Comparison of ENCODE assay signal across 25 cellular contexts in genomic region chr1:223189525-223189902, GRCh38. TPM values are rescaled to one million over a fixed set of nuclear protein-coding genes. Genes with fewer than 3 reads are reported as not detected.
DNase-seq lines count a peak whose midpoint lies in the region; ATAC-seq and TF ChIP-seq lines count a peak whose summit lies in the region.
"Had no signal": no experiment of that assay in that cellular context is flagged by ENCODE, and none has a peak within 500 bp of the region (broad histone marks: within the 10 kb centered on the region; RNA-seq: fewer than 3 reads in every experiment).

No MANE protein-coding gene starts in this region.

- no peak overlapping the region for H3K4me3 Mint-ChIP-seq in stimulated activated naive CD8-positive, alpha-beta T cell treated with anti-CD3 and anti-CD28 coated beads, Interleukin-15, Interleukin-2, amounts not matched to agents 100 ng/mL and 50 ng/mL, for 24 hours
- H3K4me3 Mint-ChIP-seq in T-cell = peak overlapping the region in 1 of 3 donors; percentile 65
- H3K4me3 Mint-ChIP-seq in activated T-helper 2 cell treated with anti-CD3 and anti-CD28 coated beads, Interferon-gamma antibody, Interleukin-2, Interleukin-4, amounts not matched to agents 10 μg/mL and 5 μg/mL and 100 μg/mL, durations not matched to agents 14 hours and 24 hours and 36 hours (ENCODE audit: low read depth) = no peak overlapping the region
- H3K4me3 Mint-ChIP-seq: activated naive CD8-positive, alpha-beta T cell treated with anti-CD3 and anti-CD28 coated beads, Interleukin-2, amount 10 ng/mL, durations not matched to agents 7 days and 5 days; dendritic cell treated with granulocyte-macrophage colony-stimulating factor and Interleukin-4, amounts not matched to agents 40 ng/mL and 50 ng/mL, for 4 days; mesothelial cell of epicardium; naive B cell; stimulated activated naive B cell treated with anti-CD40 and anti-IgM and Interleukin-4, amounts not matched to agents 10 μg/mL and 1 μg/mL and 100 μg/mL, for 72 hours had no signal

- POLR2A ChIA-PET in T-cell (lab: Charles Lee) = interaction anchor here in 1 of 2 donors (0.8 kb wide), 1 partner anchor 860 kb away, joined by 5 read pairs; no protein-coding TSS in a partner anchor

- H3K4me1 ChIP-seq in upper lobe of right lung = no peaks in the 10 kb centered on the region

- no peaks in the 10 kb centered on the region for H3K36me3 Mint-ChIP-seq in stimulated activated naive CD8-positive, alpha-beta T cell treated with anti-CD3 and anti-CD28 coated beads, Interleukin-15, Interleukin-2, amounts not matched to agents 100 ng/mL and 50 ng/mL, for 24 hours (ENCODE audit: low read depth)
- H3K36me3 Mint-ChIP-seq in T-cell = no peaks in the 10 kb centered on the region
- H3K36me3 Mint-ChIP-seq in activated T-helper 2 cell treated with anti-CD3 and anti-CD28 coated beads, Interferon-gamma antibody, Interleukin-2, Interleukin-4, amounts not matched to agents 10 μg/mL and 5 μg/mL and 100 μg/mL, durations not matched to agents 14 hours and 24 hours and 36 hours (ENCODE audit: low read depth) = no peaks in the 10 kb centered on the region
- H3K36me3 Mint-ChIP-seq: activated naive CD8-positive, alpha-beta T cell treated with anti-CD3 and anti-CD28 coated beads, Interleukin-2, amount 10 ng/mL, durations not matched to agents 7 days and 5 days; mesothelial cell of epicardium; naive B cell; stimulated activated naive B cell treated with anti-CD40 and anti-IgM and Interleukin-4, amounts not matched to agents 10 μg/mL and 1 μg/mL and 100 μg/mL, for 72 hours had no signal

- peaks cover 9% of the 10 kb centered on the region for H3K27me3 Mint-ChIP-seq in stimulated activated naive CD8-positive, alpha-beta T cell treated with anti-CD3 and anti-CD28 coated beads, Interleukin-15, Interleukin-2, amounts not matched to agents 100 ng/mL and 50 ng/mL, for 24 hours
- no peaks in the 10 kb centered on the region for H3K27me3 Mint-ChIP-seq in T-cell
- peaks cover 34% of the 10 kb centered on the region for H3K27me3 Mint-ChIP-seq in activated T-helper 2 cell treated with anti-CD3 and anti-CD28 coated beads, Interferon-gamma antibody, Interleukin-2, Interleukin-4, amounts not matched to agents 10 μg/mL and 5 μg/mL and 100 μg/mL, durations not matched to agents 14 hours and 24 hours and 36 hours (ENCODE audit: low read depth)

- CTCF ChIA-PET in T-cell (lab: Charles Lee) = no interaction called here

- no peaks in the 10 kb centered on the region for H3K9me3 ChIP-seq in upper lobe of right lung
- H3K9me3 ChIP-seq: BLaER1, heart right ventricle, SK-N-SH had no signal

- no peaks in the 10 kb centered on the region for H3K9me3 Mint-ChIP-seq in stimulated activated naive CD8-positive, alpha-beta T cell treated with anti-CD3 and anti-CD28 coated beads, Interleukin-15, Interleukin-2, amounts not matched to agents 100 ng/mL and 50 ng/mL, for 24 hours
- H3K9me3 Mint-ChIP-seq in T-cell = peaks cover 0 to 8% (median 0%) of the 10 kb centered on the region in 3 donors
- no peaks in the 10 kb centered on the region for H3K9me3 Mint-ChIP-seq in activated T-helper 2 cell treated with anti-CD3 and anti-CD28 coated beads, Interferon-gamma antibody, Interleukin-2, Interleukin-4, amounts not matched to agents 10 μg/mL and 5 μg/mL and 100 μg/mL, durations not matched to agents 14 hours and 24 hours and 36 hours
- H3K9me3 Mint-ChIP-seq: dendritic cell treated with granulocyte-macrophage colony-stimulating factor and Interleukin-4, amounts not matched to agents 40 ng/mL and 50 ng/mL, for 4 days; mesothelial cell of epicardium had no signal

- intact Hi-C loops in upper lobe of right lung (cut with DNase I) = no loop called here
- intact Hi-C loops in activated T-helper 2 cell treated with anti-CD3 and anti-CD28 coated beads, Interferon-gamma antibody, Interleukin-2, Interleukin-4, amounts not matched to agents 10 μg/mL and 5 μg/mL and 100 μg/mL, durations not matched to agents 14 hours and 24 hours and 36 hours (cut with micrococcal nuclease) = no loop called here

- no peak overlapping the region for H3K4me3 ChIP-seq in upper lobe of right lung
- H3K4me3 ChIP-seq: BLaER1, GM12878, heart right ventricle had no signal

- DNase-seq in stimulated activated naive CD8-positive, alpha-beta T cell treated with anti-CD3 and anti-CD28 coated beads, Interleukin-15, Interleukin-2, amounts not matched to agents 100 U/mL and 50 U/mL, for 24 hours = no peak
- DNase-seq in T-cell (no peak), upper lobe of right lung (no peak)
- DNase-seq in activated T-helper 2 cell treated with anti-CD3 and anti-CD28 coated beads, Interferon-gamma antibody, Interleukin-2, Interleukin-4, amounts not matched to agents 10 μg/mL and 5 μg/mL and 100 μg/mL, durations not matched to agents 14 hours and 24 hours and 36 hours (ENCODE audit: low spot score) = no peak
- DNase-seq: caudate nucleus, COR-L47, heart right ventricle, naive B cell, NCI-H1092 treated with DMSO at 0.1 percent for 48 hours, NCI-H187, NCI-H82, RPMI8226, SK-N-SH had no signal

- TF ChIP-seq CTCF in upper lobe of right lung (IDR thresholded peaks at IDR 0.05) = no peak

- no peak for ATAC-seq in stimulated activated naive CD8-positive, alpha-beta T cell treated with anti-CD3 and anti-CD28 coated beads, Interleukin-15, Interleukin-2, amounts not matched to agents 100 U/mL and 50 U/mL, for 24 hours
- ATAC-seq in T-cell (replicated peaks in 1 of 4) (peak in 1 of 4 experiments; percentile 3), esophagus mucosa (peak; percentile 32), upper lobe of right lung (peak; percentile 27), GM18498 (IDR thresholded peaks at IDR 0.05; ENCODE audit: unreplicated experiment) (no peak), HG03175 (IDR thresholded peaks at IDR 0.05; ENCODE audit: unreplicated experiment) (no peak)
- ATAC-seq: heart right ventricle had no signal

- H3K27ac Mint-ChIP-seq in stimulated activated naive CD8-positive, alpha-beta T cell treated with anti-CD3 and anti-CD28 coated beads, Interleukin-15, Interleukin-2, amounts not matched to agents 100 ng/mL and 50 ng/mL, for 24 hours = peak overlapping the region; percentile 96
- peak overlapping the region; percentile 82 to 87 for H3K27ac Mint-ChIP-seq in T-cell
- H3K27ac Mint-ChIP-seq in activated T-helper 2 cell treated with anti-CD3 and anti-CD28 coated beads, Interferon-gamma antibody, Interleukin-2, Interleukin-4, amounts not matched to agents 10 μg/mL and 5 μg/mL and 100 μg/mL, durations not matched to agents 14 hours and 24 hours and 36 hours = no peak overlapping the region
- H3K27ac Mint-ChIP-seq: dendritic cell treated with granulocyte-macrophage colony-stimulating factor and Interleukin-4, amounts not matched to agents 40 ng/mL and 50 ng/mL, for 4 days; mesothelial cell of epicardium; naive B cell had no signal

- no peak overlapping the region for H3K27ac ChIP-seq in upper lobe of right lung
- H3K27ac ChIP-seq: BLaER1, heart right ventricle had no signal

- H3K27me3 ChIP-seq in upper lobe of right lung = no peaks in the 10 kb centered on the region
- H3K27me3 ChIP-seq: BLaER1, heart right ventricle had no signal

- peaks cover 56% of the 10 kb centered on the region for H3K4me1 Mint-ChIP-seq in stimulated activated naive CD8-positive, alpha-beta T cell treated with anti-CD3 and anti-CD28 coated beads, Interleukin-15, Interleukin-2, amounts not matched to agents 100 ng/mL and 50 ng/mL, for 24 hours (ENCODE audit: low read depth)
- H3K4me1 Mint-ChIP-seq in T-cell = peaks cover 34 to 62% (median 56%) of the 10 kb centered on the region in 3 donors
- peaks cover 25% of the 10 kb centered on the region for H3K4me1 Mint-ChIP-seq in activated T-helper 2 cell treated with anti-CD3 and anti-CD28 coated beads, Interferon-gamma antibody, Interleukin-2, Interleukin-4, amounts not matched to agents 10 μg/mL and 5 μg/mL and 100 μg/mL, durations not matched to agents 14 hours and 24 hours and 36 hours (ENCODE audit: low read depth)
- H3K4me1 Mint-ChIP-seq: mesothelial cell of epicardium, naive B cell had no signal

- H3K36me3 ChIP-seq in upper lobe of right lung = no peaks in the 10 kb centered on the region
- H3K36me3 ChIP-seq: BLaER1, heart right ventricle had no signal

RNA-seq across cellular contexts. Expression of gene TLR5, which starts 46.5 kb away (rescaled TPM):
- total RNA-seq in T-cell (1 to 10 TPM; 2.5 to 8.1 (median 3.8) TPM), esophagus mucosa (11.1 TPM), upper lobe of right lung (22.3 TPM)
- total RNA-seq in activated T-helper 2 cell treated with anti-CD3 and anti-CD28 coated beads, Interferon-gamma antibody, Interleukin-2, Interleukin-4, amounts not matched to agents 10 μg/mL and 5 μg/mL and 100 μg/mL, durations not matched to agents 14 hours and 24 hours and 36 hours = 0.34 and 0.41 TPM in 2 replicates
- total RNA-seq: HT1080, osteocyte had no signal

Comparison
In these comparisons a context has a peak if more than half of its experiments do, and no peak if none do; other contexts are left out.
1. ATAC-seq: peak in esophagus mucosa (single experiment) and upper lobe of right lung (single experiment); none in stimulated activated naive CD8-positive, alpha-beta T cell treated with anti-CD3 and anti-CD28 coated beads, Interleukin-15, Interleukin-2, amounts not matched to agents 100 U/mL and 50 U/mL, for 24 hours (single experiment), GM18498 (single experiment) and HG03175 (single experiment).